ENCODE assay signal across 21 cellular contexts in genomic region chr10:51005551-51005950, GRCh38.
DNase-seq lines count a peak whose midpoint lies in the region; ATAC-seq and TF ChIP-seq lines count a peak whose summit lies in the region.
"Had no signal": no experiment of that assay in that cellular context is flagged by ENCODE, and none has a peak within 500 bp of the region (broad histone marks: within the 10 kb centered on the region; RNA-seq: fewer than 3 reads in every experiment).

No MANE protein-coding gene starts in this region.

- H3K27me3 Mint-ChIP-seq in nephron progenitor cell (ENCODE audit: low read depth, poor library complexity): no peaks in the 10 kb centered on the region

- H3K27me3 ChIP-seq in ascending aorta (no peaks in the 10 kb centered on the region), tibial artery (no peaks in the 10 kb centered on the region)

- H3K9me3 Mint-ChIP-seq in nephron progenitor cell: no peaks in the 10 kb centered on the region

- H3K27ac ChIP-seq in ascending aorta: peak overlapping the region; percentile 74 to 85
- peak overlapping the region; percentile 53 to 87 for H3K27ac ChIP-seq in coronary artery
- H3K27ac ChIP-seq in tibial artery: peak overlapping the region; percentile 75 to 79
- H3K27ac ChIP-seq: HL-60, PC-9, RWPE1 had no signal

- no peaks in the 10 kb centered on the region for H3K9me3 ChIP-seq in ascending aorta
- H3K9me3 ChIP-seq in tibial artery: no peaks in the 10 kb centered on the region

- DNase-seq in ascending aorta (ENCODE audit: low spot score in 2 of 2): no peak
- DNase-seq in coronary artery (ENCODE audit: low spot score): no peak
- DNase-seq in nephron progenitor cell: no peak
- no peak for DNase-seq in tibial artery
- DNase-seq in NK-92 (lab: John Stamatoyannopoulos, UW; ENCODE audit: unreplicated experiment): no peak
- DNase-seq in stimulated activated CD4-positive, alpha-beta T cell treated with anti-CD3 and anti-CD28 coated beads, Interleukin-2, amount 100 ng/mL, for 48 hours: no peak
- DNase-seq: CD4-positive, CD25-positive, alpha-beta regulatory T cell; DMS79; KBM-7; MM.1S; NCI-H1048; NCI-H1417 treated with DMSO at 0.1 percent for 48 hours; NCI-H187; NCI-H446 treated with DMSO at 0.1 percent for 48 hours; NCI-H526 treated with DMSO at 0.1 percent for 48 hours; PC-9 had no signal

- peaks cover 37% of the 10 kb centered on the region for H3K4me1 Mint-ChIP-seq in nephron progenitor cell
- H3K4me1 Mint-ChIP-seq: CD4-positive, CD25-positive, alpha-beta regulatory T cell had no signal

- no peaks in the 10 kb centered on the region for H3K36me3 Mint-ChIP-seq in nephron progenitor cell (ENCODE audit: low read depth)
- H3K36me3 Mint-ChIP-seq: CD4-positive, CD25-positive, alpha-beta regulatory T cell had no signal

- intact Hi-C loops in ascending aorta (cut with DNase I) (loop anchor here (10.0 kb wide), 1 partner anchor 379 kb away; no protein-coding TSS in a partner anchor), tibial artery (cut with DNase I; ENCODE audit: low total_unique reads) (no loop called here)

- TF ChIP-seq CTCF in ascending aorta (IDR thresholded peaks at IDR 0.05): no peak
- TF ChIP-seq CTCF in coronary artery (IDR thresholded peaks at IDR 0.05): no peak
- no peak for TF ChIP-seq CTCF in nephron progenitor cell (IDR thresholded peaks at IDR 0.05)
- TF ChIP-seq CTCF in tibial artery (IDR thresholded peaks at IDR 0.05): no peak

- H3K4me1 ChIP-seq in ascending aorta: peaks cover 4 to 40% of the 10 kb centered on the region in 2 donors
- peaks cover 0 to 78% (median 30%) of the 10 kb centered on the region in 4 donors for H3K4me1 ChIP-seq in tibial artery

- H3K27ac Mint-ChIP-seq in nephron progenitor cell: peak overlapping the region; percentile 33
- H3K27ac Mint-ChIP-seq: CD4-positive, CD25-positive, alpha-beta regulatory T cell had no signal

- no peak for ATAC-seq in GM18502 (IDR thresholded peaks at IDR 0.05; ENCODE audit: poor library complexity, unreplicated experiment)
- ATAC-seq: HCT116, HepG2 had no signal

- H3K4me3 ChIP-seq in ascending aorta: peak overlapping the region in 1 of 2 donors; percentile 26
- H3K4me3 ChIP-seq in coronary artery: no peak overlapping the region
- no peak overlapping the region for H3K4me3 ChIP-seq in tibial artery
- H3K4me3 ChIP-seq: PC-9 had no signal

- H3K4me3 Mint-ChIP-seq in nephron progenitor cell: no peak overlapping the region
- H3K4me3 Mint-ChIP-seq: CD4-positive, CD25-positive, alpha-beta regulatory T cell had no signal

- no peaks in the 10 kb centered on the region for H3K36me3 ChIP-seq in ascending aorta
- no peaks in the 10 kb centered on the region for H3K36me3 ChIP-seq in tibial artery
